In genomic region chr4:158051401-158052235, GRCh38 we compare ENCODE assay signal across 9 cellular contexts.
DNase-seq lines count a peak whose midpoint lies in the region; ATAC-seq and TF ChIP-seq lines count a peak whose summit lies in the region.
"Had no signal": no experiment of that assay in that cellular context is flagged by ENCODE, and none has a peak within 500 bp of the region (broad histone marks: within the 10 kb centered on the region; RNA-seq: fewer than 3 reads in every experiment).

No MANE protein-coding gene starts in this region.

- WGBS in right cardiac atrium: 48% methylated on average over 6 of the region's 6 CpGs
- 22% methylated on average over 6 of the region's 6 CpGs for WGBS in smooth muscle cell (ENCODE audit: low lambda C conversion rate)

- H3K27me3 ChIP-seq in right cardiac atrium (ENCODE audit: control insufficient read depth, insufficient read depth): no peaks in the 10 kb centered on the region
- H3K27me3 ChIP-seq in smooth muscle cell (ENCODE audit: low read depth): no peaks in the 10 kb centered on the region

- peak overlapping the region; percentile 70 for H3K27ac ChIP-seq in right cardiac atrium (ENCODE audit: low read length)
- H3K27ac ChIP-seq in smooth muscle cell (ENCODE audit: low read depth): peak overlapping the region; percentile 81

- H3K36me3 ChIP-seq in smooth muscle cell (ENCODE audit: low read depth): no peaks in the 10 kb centered on the region

- in situ Hi-C loops in astrocyte of the spinal cord (cut with HindIII; ENCODE audit: low sequenced_read_pairs): no loop called here

- TF ChIP-seq CTCF in astrocyte of the spinal cord (IDR thresholded peaks at IDR 0.05; ENCODE audit: low read depth, low read length) (no peak), smooth muscle cell (IDR thresholded peaks at IDR 0.05; ENCODE audit: borderline replicate concordance, insufficient read depth, poor library complexity, severe bottlenecking) (no peak)

- H3K4me1 ChIP-seq in right cardiac atrium (ENCODE audit: control insufficient read depth, insufficient read depth, low read length): no peaks in the 10 kb centered on the region
- peaks cover 13% of the 10 kb centered on the region for H3K4me1 ChIP-seq in smooth muscle cell (ENCODE audit: low read depth)

- H3K4me2 ChIP-seq in smooth muscle cell: peak overlapping the region; percentile 75

- ATAC-seq in right cardiac atrium (peak; percentile 90 to 92), GM18519 (IDR thresholded peaks at IDR 0.05; ENCODE audit: low FRiP score, unreplicated experiment) (no peak), HG02885 (IDR thresholded peaks at IDR 0.05; ENCODE audit: poor library complexity, unreplicated experiment) (no peak)

- no peaks in the 10 kb centered on the region for H4K20me1 ChIP-seq in smooth muscle cell (ENCODE audit: low read depth)

- no peak overlapping the region for H3K4me3 ChIP-seq in astrocyte of the spinal cord (ENCODE audit: low read depth, low read length)
- no peak overlapping the region for H3K4me3 ChIP-seq in right cardiac atrium (ENCODE audit: low read length)
- H3K4me3 ChIP-seq in smooth muscle cell: no peak overlapping the region

- peaks cover 9% of the 10 kb centered on the region for H3F3A ChIP-seq in smooth muscle cell (ENCODE audit: low read depth)

- DNase-seq in GM04503 (ENCODE audit: low read depth): peak; percentile 91
- DNase-seq in astrocyte of the spinal cord (ENCODE audit: low read depth, low spot score): peak; percentile 90
- peak in 2 of 3 donors; percentile 46 to 68 for DNase-seq in right cardiac atrium
- no peak for DNase-seq in smooth muscle cell (lab: John Stamatoyannopoulos, UW; ENCODE audit: unreplicated experiment)
- no peak for DNase-seq in activated T-cell treated with anti-CD3 and anti-CD28 coated beads for 4 hours
- no peak for DNase-seq in T-helper 1 cell
- DNase-seq: effector CD4-positive, alpha-beta T cell had no signal

- intact Hi-C loops in right cardiac atrium (cut with DNase I): loop anchor here in 1 of 4 donors (10.0 kb wide), 1 partner anchor 57 kb away; no protein-coding TSS in a partner anchor

- H2AFZ ChIP-seq in smooth muscle cell (ENCODE audit: low read depth): peak overlapping the region; percentile 64

- no peaks in the 10 kb centered on the region for H3K79me2 ChIP-seq in smooth muscle cell (ENCODE audit: low read depth)

- H3K9me3 ChIP-seq in right cardiac atrium (ENCODE audit: control insufficient read depth, low read length): no peaks in the 10 kb centered on the region
- no peaks in the 10 kb centered on the region for H3K9me3 ChIP-seq in smooth muscle cell (replicated peaks; ENCODE audit: low read depth)

- H3K9ac ChIP-seq in smooth muscle cell (ENCODE audit: low read depth): no peak overlapping the region

Comparison
In these comparisons a context has a peak if more than half of its experiments do, and no peak if none do; other contexts are left out.
1. DNase-seq: peak in GM04503 (single experiment), astrocyte of the spinal cord (single experiment) and right cardiac atrium (2 of 3); none in smooth muscle cell (single experiment), activated T-cell treated with anti-CD3 and anti-CD28 coated beads for 4 hours (single experiment) and T-helper 1 cell (0 of 5).
2. ATAC-seq: peak in right cardiac atrium (2 of 2); none in GM18519 (single experiment) and HG02885 (single experiment).